In the genomic region with DNA sequence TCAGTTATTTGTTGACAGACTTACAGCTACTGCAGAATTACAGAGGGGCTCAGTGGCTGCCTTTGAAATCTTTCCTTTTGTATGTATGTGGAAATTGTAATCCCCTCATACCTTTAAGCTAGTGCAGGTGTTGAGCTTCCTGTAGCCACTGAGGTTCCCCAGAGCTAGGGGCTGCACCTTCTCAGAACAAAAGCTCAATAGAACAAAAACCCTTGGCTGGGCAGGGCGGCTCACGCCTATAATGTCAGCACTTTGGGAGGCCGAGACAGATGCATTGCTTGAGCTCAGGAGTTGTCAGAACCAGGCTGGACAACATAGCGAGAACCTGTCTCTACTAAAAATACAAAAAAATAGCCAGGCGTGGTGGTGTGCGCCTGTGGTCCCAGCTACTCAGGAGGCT, we compare ENCODE assay signal across 2 cellular contexts.
A peak's percentile ranks its signal among the peaks of the same experiment; 100 is the strongest.
TF ChIP-seq lines count a peak whose summit lies in the region.

No MANE protein-coding gene starts in this region.

TF ChIP-seq in GM23338, 12 proteins besides CTCF, POLR2A, EP300 and RAD21 (continues in another document):
- TF ChIP-seq ZNF114 (CRISPR knock-in tag; IDR thresholded peaks at IDR 0.05) (no peak), EZH2 (IDR thresholded peaks at IDR 0.05; ENCODE audit: low read depth, unreplicated experiment) (no peak), STAT1 (IDR thresholded peaks at IDR 0.05; ENCODE audit: unreplicated experiment) (no peak), JUNB (IDR thresholded peaks at IDR 0.05; ENCODE audit: unreplicated experiment) (no peak), ZNF331 (CRISPR knock-in tag; IDR thresholded peaks at IDR 0.05; ENCODE audit: low read depth) (no peak), POLR2AphosphoS5 (IDR thresholded peaks at IDR 0.05; ENCODE audit: low read depth) (no peak), EZH2phosphoT487 (IDR thresholded peaks at IDR 0.05; ENCODE audit: unreplicated experiment) (no peak), CREB1 (CRISPR knock-in tag; IDR thresholded peaks at IDR 0.05; ENCODE audit: low read depth) (no peak), NANOG (IDR thresholded peaks at IDR 0.05; ENCODE audit: borderline replicate concordance) (no peak)
- TF ChIP-seq, protein P1, sequence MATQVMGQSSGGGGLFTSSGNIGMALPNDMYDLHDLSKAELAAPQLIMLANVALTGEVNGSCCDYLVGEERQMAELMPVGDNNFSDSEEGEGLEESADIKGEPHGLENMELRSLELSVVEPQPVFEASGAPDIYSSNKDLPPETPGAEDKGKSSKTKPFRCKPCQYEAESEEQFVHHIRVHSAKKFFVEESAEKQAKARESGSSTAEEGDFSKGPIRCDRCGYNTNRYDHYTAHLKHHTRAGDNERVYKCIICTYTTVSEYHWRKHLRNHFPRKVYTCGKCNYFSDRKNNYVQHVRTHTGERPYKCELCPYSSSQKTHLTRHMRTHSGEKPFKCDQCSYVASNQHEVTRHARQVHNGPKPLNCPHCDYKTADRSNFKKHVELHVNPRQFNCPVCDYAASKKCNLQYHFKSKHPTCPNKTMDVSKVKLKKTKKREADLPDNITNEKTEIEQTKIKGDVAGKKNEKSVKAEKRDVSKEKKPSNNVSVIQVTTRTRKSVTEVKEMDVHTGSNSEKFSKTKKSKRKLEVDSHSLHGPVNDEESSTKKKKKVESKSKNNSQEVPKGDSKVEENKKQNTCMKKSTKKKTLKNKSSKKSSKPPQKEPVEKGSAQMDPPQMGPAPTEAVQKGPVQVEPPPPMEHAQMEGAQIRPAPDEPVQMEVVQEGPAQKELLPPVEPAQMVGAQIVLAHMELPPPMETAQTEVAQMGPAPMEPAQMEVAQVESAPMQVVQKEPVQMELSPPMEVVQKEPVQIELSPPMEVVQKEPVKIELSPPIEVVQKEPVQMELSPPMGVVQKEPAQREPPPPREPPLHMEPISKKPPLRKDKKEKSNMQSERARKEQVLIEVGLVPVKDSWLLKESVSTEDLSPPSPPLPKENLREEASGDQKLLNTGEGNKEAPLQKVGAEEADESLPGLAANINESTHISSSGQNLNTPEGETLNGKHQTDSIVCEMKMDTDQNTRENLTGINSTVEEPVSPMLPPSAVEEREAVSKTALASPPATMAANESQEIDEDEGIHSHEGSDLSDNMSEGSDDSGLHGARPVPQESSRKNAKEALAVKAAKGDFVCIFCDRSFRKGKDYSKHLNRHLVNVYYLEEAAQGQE (IDR thresholded peaks at IDR 0.05; ENCODE audit: unreplicated experiment) = no peak
- TF ChIP-seq, protein P2, sequence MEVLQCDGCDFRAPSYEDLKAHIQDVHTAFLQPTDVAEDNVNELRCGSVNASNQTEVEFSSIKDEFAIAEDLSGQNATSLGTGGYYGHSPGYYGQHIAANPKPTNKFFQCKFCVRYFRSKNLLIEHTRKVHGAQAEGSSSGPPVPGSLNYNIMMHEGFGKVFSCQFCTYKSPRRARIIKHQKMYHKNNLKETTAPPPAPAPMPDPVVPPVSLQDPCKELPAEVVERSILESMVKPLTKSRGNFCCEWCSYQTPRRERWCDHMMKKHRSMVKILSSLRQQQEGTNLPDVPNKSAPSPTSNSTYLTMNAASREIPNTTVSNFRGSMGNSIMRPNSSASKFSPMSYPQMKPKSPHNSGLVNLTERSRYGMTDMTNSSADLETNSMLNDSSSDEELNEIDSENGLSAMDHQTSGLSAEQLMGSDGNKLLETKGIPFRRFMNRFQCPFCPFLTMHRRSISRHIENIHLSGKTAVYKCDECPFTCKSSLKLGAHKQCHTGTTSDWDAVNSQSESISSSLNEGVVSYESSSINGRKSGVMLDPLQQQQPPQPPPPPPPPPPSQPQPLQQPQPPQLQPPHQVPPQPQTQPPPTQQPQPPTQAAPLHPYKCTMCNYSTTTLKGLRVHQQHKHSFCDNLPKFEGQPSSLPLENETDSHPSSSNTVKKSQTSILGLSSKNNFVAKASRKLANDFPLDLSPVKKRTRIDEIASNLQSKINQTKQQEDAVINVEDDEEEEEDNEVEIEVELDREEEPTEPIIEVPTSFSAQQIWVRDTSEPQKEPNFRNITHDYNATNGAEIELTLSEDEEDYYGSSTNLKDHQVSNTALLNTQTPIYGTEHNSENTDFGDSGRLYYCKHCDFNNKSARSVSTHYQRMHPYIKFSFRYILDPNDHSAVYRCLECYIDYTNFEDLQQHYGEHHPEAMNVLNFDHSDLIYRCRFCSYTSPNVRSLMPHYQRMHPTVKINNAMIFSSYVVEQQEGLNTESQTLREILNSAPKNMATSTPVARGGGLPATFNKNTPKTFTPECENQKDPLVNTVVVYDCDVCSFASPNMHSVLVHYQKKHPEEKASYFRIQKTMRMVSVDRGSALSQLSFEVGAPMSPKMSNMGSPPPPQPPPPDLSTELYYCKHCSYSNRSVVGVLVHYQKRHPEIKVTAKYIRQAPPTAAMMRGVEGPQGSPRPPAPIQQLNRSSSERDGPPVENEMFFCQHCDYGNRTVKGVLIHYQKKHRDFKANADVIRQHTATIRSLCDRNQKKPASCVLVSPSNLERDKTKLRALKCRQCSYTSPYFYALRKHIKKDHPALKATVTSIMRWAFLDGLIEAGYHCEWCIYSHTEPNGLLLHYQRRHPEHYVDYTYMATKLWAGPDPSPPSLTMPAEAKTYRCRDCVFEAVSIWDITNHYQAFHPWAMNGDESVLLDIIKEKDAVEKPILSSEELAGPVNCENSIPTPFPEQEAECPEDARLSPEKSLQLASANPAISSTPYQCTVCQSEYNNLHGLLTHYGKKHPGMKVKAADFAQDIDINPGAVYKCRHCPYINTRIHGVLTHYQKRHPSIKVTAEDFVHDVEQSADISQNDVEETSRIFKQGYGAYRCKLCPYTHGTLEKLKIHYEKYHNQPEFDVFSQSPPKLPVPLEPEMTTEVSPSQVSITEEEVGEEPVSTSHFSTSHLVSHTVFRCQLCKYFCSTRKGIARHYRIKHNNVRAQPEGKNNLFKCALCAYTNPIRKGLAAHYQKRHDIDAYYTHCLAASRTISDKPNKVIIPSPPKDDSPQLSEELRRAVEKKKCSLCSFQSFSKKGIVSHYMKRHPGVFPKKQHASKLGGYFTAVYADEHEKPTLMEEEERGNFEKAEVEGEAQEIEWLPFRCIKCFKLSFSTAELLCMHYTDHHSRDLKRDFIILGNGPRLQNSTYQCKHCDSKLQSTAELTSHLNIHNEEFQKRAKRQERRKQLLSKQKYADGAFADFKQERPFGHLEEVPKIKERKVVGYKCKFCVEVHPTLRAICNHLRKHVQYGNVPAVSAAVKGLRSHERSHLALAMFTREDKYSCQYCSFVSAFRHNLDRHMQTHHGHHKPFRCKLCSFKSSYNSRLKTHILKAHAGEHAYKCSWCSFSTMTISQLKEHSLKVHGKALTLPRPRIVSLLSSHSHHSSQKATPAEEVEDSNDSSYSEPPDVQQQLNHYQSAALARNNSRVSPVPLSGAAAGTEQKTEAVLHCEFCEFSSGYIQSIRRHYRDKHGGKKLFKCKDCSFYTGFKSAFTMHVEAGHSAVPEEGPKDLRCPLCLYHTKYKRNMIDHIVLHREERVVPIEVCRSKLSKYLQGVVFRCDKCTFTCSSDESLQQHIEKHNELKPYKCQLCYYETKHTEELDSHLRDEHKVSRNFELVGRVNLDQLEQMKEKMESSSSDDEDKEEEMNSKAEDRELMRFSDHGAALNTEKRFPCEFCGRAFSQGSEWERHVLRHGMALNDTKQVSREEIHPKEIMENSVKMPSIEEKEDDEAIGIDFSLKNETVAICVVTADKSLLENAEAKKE (CRISPR knock-in tag; IDR thresholded peaks at IDR 0.05) = no peak

TF ChIP-seq in H1, 55 proteins besides CTCF, POLR2A, EP300 and RAD21:
- TF ChIP-seq FOSL1 (IDR thresholded peaks at IDR 0.05; ENCODE audit: insufficient read depth, low read depth, low read length) = no peak
- 0 out of 2 replicates have a peak, but pooled peaks have one; percentile 45 for TF ChIP-seq TCF12 (IDR thresholded peaks at IDR 0.05; ENCODE audit: low read depth, low read length)
- no peak for TF ChIP-seq RFX5 (IDR thresholded peaks at IDR 0.05; ENCODE audit: borderline replicate concordance, low read depth, low read length)
- TF ChIP-seq, protein P3, sequence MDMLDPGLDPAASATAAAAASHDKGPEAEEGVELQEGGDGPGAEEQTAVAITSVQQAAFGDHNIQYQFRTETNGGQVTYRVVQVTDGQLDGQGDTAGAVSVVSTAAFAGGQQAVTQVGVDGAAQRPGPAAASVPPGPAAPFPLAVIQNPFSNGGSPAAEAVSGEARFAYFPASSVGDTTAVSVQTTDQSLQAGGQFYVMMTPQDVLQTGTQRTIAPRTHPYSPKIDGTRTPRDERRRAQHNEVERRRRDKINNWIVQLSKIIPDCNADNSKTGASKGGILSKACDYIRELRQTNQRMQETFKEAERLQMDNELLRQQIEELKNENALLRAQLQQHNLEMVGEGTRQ (IDR thresholded peaks at IDR 0.05; ENCODE audit: low read length) = no peak
